In the genomic region with DNA sequence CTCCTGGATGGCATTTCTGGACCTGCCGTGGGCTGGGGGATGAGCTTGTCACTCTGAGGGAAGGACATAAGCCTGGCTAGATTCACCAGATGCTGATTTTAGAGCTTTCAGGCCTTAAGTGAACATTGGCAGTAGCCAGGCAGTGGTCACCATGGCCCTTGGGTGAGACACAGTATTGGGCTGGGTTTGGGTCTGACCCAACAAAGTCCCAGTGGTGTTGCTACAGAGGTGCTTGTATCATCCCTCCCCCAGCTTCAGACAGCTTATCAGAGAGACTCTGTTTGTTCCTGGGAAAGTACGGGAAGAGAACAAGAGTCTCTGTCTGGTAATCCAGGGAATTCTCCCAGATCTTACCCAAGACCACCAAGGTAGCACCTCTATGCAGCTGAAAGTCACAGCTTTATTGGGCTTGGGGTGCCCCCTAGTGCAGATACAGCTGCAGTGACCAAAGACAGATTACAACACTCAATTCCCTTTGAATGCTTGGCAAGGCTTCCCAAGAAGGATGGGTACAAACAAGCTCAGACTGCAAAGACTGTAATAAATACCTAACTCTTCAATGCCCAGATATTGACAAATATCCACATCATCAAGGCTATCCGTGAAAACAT, we compare ENCODE assay signal across 8 cellular contexts. TPM values are rescaled to one million over a fixed set of nuclear protein-coding genes. Genes with fewer than 3 reads are reported as not detected.
DNase-seq lines count a peak whose midpoint lies in the region; ATAC-seq and TF ChIP-seq lines count a peak whose summit lies in the region.

No MANE protein-coding gene starts in this region.

- peak; percentile 72 for DNase-seq in ELR (ENCODE audit: low read depth)
- peak; percentile 7 for DNase-seq in LNCaP clone FGC (ENCODE audit: low read depth)
- peak; percentile 18 for DNase-seq in T follicular helper cell (ENCODE audit: low read depth)
- no peak for DNase-seq in chondrocyte (ENCODE audit: low spot score)
- DNase-seq in lung microvascular endothelial cell (ENCODE audit: low read depth in 2 of 2), result peak; percentile 67 to 80
- DNase-seq in dedifferentiated amniotic fluid mesenchymal stem cell (ENCODE audit: extremely low spot score), result no peak

- H3K27ac Mint-ChIP-seq in chondrocyte (ENCODE audit: unreplicated experiment), result no peak overlapping the region

- no peak overlapping the region for H3K4me3 ChIP-seq in LNCaP clone FGC (ENCODE audit: low read depth, low read length)

- TF ChIP-seq CTCF in LNCaP clone FGC (IDR thresholded peaks at IDR 0.05; ENCODE audit: control insufficient read depth, extremely low read depth, insufficient read depth) (peak; percentile 72), chondrocyte (IDR thresholded peaks at IDR 0.05) (peak; percentile 78)

- peaks cover 4% of the 10 kb centered on the region for H3K36me3 Mint-ChIP-seq in chondrocyte (ENCODE audit: low read depth)

- no peak for ATAC-seq in HG03342 (IDR thresholded peaks at IDR 0.05; ENCODE audit: unreplicated experiment)
- no peak for ATAC-seq in HG03108 (IDR thresholded peaks at IDR 0.05; ENCODE audit: unreplicated experiment)

- peaks cover 7% of the 10 kb centered on the region for H3K9me3 Mint-ChIP-seq in chondrocyte (ENCODE audit: low read depth)

- H3K4me3 Mint-ChIP-seq in chondrocyte (ENCODE audit: unreplicated experiment), result no peak overlapping the region

- H3K27me3 Mint-ChIP-seq in chondrocyte (ENCODE audit: low read depth), result peaks cover 19% of the 10 kb centered on the region

- H3K4me1 Mint-ChIP-seq in chondrocyte (ENCODE audit: low read depth), result no peaks in the 10 kb centered on the region

RNA-seq across cellular contexts. Expression of gene RUVBL1, which starts 9.8 kb away (rescaled TPM):
- total RNA-seq in chondrocyte (18.8 to 32.1 TPM (median 19.5 TPM) in 3 replicates), lung microvascular endothelial cell (47.7 and 53.8 TPM in 2 replicates)

RNA-seq across cellular contexts. Expression of gene EEFSEC, which starts 19.9 kb away (rescaled TPM):
- total RNA-seq in chondrocyte, result 12.2 to 20.8 TPM (median 12.5 TPM) in 3 replicates
- total RNA-seq in lung microvascular endothelial cell, result 1.6 and 2.0 TPM in 2 replicates

Comparison
In these comparisons a context has a peak if more than half of its experiments do, and no peak if none do; other contexts are left out.
1. DNase-seq: peak in ELR (single experiment), LNCaP clone FGC (single experiment), T follicular helper cell (single experiment) and lung microvascular endothelial cell (2 of 2); none in chondrocyte (single experiment) and dedifferentiated amniotic fluid mesenchymal stem cell (single experiment).